ENCODE assay signal across 2 cellular contexts in the genomic region with DNA sequence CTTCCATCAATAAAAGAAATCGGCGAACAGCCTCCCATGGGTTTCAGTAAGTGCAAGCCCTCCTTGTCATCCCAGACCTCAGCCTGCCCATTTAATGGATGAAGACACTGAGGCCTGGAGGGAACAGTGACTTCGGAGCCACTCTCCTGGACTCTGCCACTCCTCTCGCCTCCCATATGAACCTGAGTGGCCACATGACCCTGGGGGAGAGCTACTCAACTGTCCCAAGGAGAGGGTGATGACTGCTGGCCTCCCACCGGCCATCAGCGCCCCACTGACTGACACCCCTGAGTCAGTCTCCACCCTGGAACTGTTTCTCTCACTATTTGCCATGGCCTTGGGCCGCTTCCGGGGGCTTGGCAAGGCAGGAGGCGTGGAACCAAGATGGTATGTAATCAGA.
TF ChIP-seq lines count a peak whose summit lies in the region.

No MANE protein-coding gene starts in this region.

TF ChIP-seq in IMR-90, 13 proteins besides CTCF, POLR2A, EP300 and RAD21:
- TF ChIP-seq FOS (IDR thresholded peaks at IDR 0.05; ENCODE audit: low read depth, low read length) (no peak), RFX5 (IDR thresholded peaks at IDR 0.05; ENCODE audit: low read depth, low read length) (no peak), CHD1 (IDR thresholded peaks at IDR 0.05; ENCODE audit: low read depth, low read length) (no peak)
- TF ChIP-seq, protein P1, sequence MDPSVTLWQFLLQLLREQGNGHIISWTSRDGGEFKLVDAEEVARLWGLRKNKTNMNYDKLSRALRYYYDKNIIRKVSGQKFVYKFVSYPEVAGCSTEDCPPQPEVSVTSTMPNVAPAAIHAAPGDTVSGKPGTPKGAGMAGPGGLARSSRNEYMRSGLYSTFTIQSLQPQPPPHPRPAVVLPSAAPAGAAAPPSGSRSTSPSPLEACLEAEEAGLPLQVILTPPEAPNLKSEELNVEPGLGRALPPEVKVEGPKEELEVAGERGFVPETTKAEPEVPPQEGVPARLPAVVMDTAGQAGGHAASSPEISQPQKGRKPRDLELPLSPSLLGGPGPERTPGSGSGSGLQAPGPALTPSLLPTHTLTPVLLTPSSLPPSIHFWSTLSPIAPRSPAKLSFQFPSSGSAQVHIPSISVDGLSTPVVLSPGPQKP (IDR thresholded peaks at IDR 0.05; ENCODE audit: borderline replicate concordance, low read depth, low read length): no peak

TF ChIP-seq in K562, 482 proteins besides CTCF, POLR2A, EP300 and RAD21:
- no peak for TF ChIP-seq TAF7 (tag; IDR thresholded peaks at IDR 0.05)
- no peak for TF ChIP-seq TFAM (CRISPR knock-in tag; conservative IDR thresholded peaks at IDR 0.05)
- TF ChIP-seq ZNF431 (CRISPR knock-in tag; IDR thresholded peaks at IDR 0.05): no peak
- TF ChIP-seq JUND (IDR thresholded peaks at IDR 0.05; ENCODE audit: borderline replicate concordance, low read depth, low read length): no peak
- TF ChIP-seq JUND (tag; IDR thresholded peaks at IDR 0.05; ENCODE audit: borderline replicate concordance, low read depth, low read length): no peak
- no peak for TF ChIP-seq PHB (CRISPR knock-in tag; IDR thresholded peaks at IDR 0.05)
- TF ChIP-seq RBM25 (IDR thresholded peaks at IDR 0.05; ENCODE audit: low read depth, low read length, severe bottlenecking): peak; percentile 44
- peak; percentile 41; the same call in 1 of the 2 replicates for TF ChIP-seq BCOR (IDR thresholded peaks at IDR 0.05)
- TF ChIP-seq, protein P2, sequence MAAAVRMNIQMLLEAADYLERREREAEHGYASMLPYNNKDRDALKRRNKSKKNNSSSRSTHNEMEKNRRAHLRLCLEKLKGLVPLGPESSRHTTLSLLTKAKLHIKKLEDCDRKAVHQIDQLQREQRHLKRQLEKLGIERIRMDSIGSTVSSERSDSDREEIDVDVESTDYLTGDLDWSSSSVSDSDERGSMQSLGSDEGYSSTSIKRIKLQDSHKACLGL (CRISPR knock-in tag; IDR thresholded peaks at IDR 0.05; ENCODE audit: borderline replicate concordance, poor library complexity, severe bottlenecking): no peak
TF ChIP-seq in K562: peak in this region for 2.
